Comparison of ENCODE assay signal across 1 cellular context in the genomic region with DNA sequence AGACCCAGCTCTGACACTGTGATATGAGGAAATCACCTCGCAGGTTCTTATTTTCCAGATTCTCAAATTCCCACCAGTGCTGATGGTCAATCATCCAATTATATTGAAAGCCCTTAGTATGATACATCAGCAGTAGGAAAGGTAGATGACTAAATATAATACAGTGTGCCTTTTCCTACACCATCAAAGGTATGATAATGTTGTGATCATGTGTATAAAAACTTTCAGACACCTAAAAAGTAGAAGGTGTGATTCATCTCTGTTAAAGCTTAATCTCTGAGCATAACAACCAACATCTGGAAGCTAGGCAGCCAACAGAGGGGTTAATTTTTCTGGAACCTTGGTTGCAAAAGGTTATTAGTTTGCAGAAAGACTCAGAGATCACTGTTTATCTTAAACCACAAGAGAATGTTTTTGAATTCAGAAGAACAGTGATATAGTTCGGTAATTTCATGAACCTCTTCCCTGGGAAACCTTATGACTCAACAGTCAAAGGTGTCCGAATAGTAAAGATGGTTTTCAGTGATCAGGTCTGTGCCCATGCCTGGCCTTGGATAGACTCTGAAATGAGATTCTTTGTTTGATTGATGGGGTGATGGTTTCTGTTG.
TF ChIP-seq lines count a peak whose summit lies in the region.

No MANE protein-coding gene starts in this region.

TF ChIP-seq in IMR-90, 13 proteins besides CTCF, POLR2A, EP300 and RAD21 (continued from another document):
- no peak for TF ChIP-seq RFX5 (IDR thresholded peaks at IDR 0.05; ENCODE audit: low read depth, low read length)
- TF ChIP-seq, protein P1, sequence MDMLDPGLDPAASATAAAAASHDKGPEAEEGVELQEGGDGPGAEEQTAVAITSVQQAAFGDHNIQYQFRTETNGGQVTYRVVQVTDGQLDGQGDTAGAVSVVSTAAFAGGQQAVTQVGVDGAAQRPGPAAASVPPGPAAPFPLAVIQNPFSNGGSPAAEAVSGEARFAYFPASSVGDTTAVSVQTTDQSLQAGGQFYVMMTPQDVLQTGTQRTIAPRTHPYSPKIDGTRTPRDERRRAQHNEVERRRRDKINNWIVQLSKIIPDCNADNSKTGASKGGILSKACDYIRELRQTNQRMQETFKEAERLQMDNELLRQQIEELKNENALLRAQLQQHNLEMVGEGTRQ (IDR thresholded peaks at IDR 0.05; ENCODE audit: low read depth, low read length): no peak
- no peak for TF ChIP-seq MXI1 (IDR thresholded peaks at IDR 0.05; ENCODE audit: borderline replicate concordance, low read depth, low read length)
- no peak for TF ChIP-seq BHLHE40 (IDR thresholded peaks at IDR 0.05; ENCODE audit: low read depth, low read length)
- TF ChIP-seq MAFK (IDR thresholded peaks at IDR 0.05; ENCODE audit: low read depth, low read length): no peak
- no peak for TF ChIP-seq MAZ (IDR thresholded peaks at IDR 0.05; ENCODE audit: borderline replicate concordance, low read depth, low read length)
- TF ChIP-seq FOS (IDR thresholded peaks at IDR 0.05; ENCODE audit: low read depth, low read length): no peak
- TF ChIP-seq ELK1 (IDR thresholded peaks at IDR 0.05; ENCODE audit: borderline replicate concordance, low read depth, low read length): no peak
- TF ChIP-seq SMC3 (IDR thresholded peaks at IDR 0.05; ENCODE audit: low read depth, low read length): no peak
- no peak for TF ChIP-seq CEBPB (IDR thresholded peaks at IDR 0.05; ENCODE audit: low read depth, low read length)
